1 cellular context compared by ENCODE assay signal in genomic region chr12:92133795-92134637, GRCh38.
TF ChIP-seq lines count a peak whose summit lies in the region.

No MANE protein-coding gene starts in this region.

TF ChIP-seq in K562, 482 proteins besides CTCF, POLR2A, EP300 and RAD21 (continued from another document):
- no peak for TF ChIP-seq ATF7 (IDR thresholded peaks at IDR 0.05)
